ENCODE assay signal across 8 cellular contexts in genomic region chr5:67206381-67207328, GRCh38. TPM values are rescaled to one million over a fixed set of nuclear protein-coding genes. Genes with fewer than 3 reads are reported as not detected.
DNase-seq lines count a peak whose midpoint lies in the region; ATAC-seq, FAIRE-seq and TF ChIP-seq lines count a peak whose summit lies in the region.

No MANE protein-coding gene starts in this region.

- H2AFZ ChIP-seq in endothelial cell of umbilical vein (ENCODE audit: low read depth, low read length) = no peak overlapping the region

- no peaks in the 10 kb centered on the region for H3K27me3 ChIP-seq in CD4-positive, alpha-beta memory T cell (ENCODE audit: insufficient read depth, low read length)
- no peaks in the 10 kb centered on the region for H3K27me3 ChIP-seq in endothelial cell of umbilical vein (ENCODE audit: control insufficient read depth in 2 of 2, insufficient read depth in 2 of 2, low read length in 2 of 2)

- peak overlapping the region in 1 of 2 donors; percentile 30 for H3K4me3 ChIP-seq in CD4-positive, alpha-beta memory T cell (ENCODE audit: low read length in 2 of 2)
- H3K4me3 ChIP-seq in endothelial cell of umbilical vein (replicated peaks in 1 of 3; ENCODE audit: insufficient read depth in 1 of 3, low read depth in 1 of 3, low read length in 3 of 3) = no peak overlapping the region

- no peak for TF ChIP-seq CTCF in endothelial cell of umbilical vein (IDR thresholded peaks at IDR 0.05; ENCODE audit: extremely low read depth in 1 of 2, insufficient read depth in 1 of 2, low read depth in 1 of 2, low read length in 2 of 2)

- H3K4me3 Mint-ChIP-seq in CD4-positive, alpha-beta memory T cell = peak overlapping the region; percentile 17 to 81 (median 60)

- peak overlapping the region; percentile 77 to 97 (median 90) for H3K27ac Mint-ChIP-seq in CD4-positive, alpha-beta memory T cell

- peak overlapping the region; percentile 46 for H3K27ac ChIP-seq in CD4-positive, alpha-beta memory T cell (ENCODE audit: low read depth, low read length)
- no peak overlapping the region for H3K27ac ChIP-seq in endothelial cell of umbilical vein (ENCODE audit: insufficient read depth, low read depth, low read length)

- no peaks in the 10 kb centered on the region for H3K36me3 Mint-ChIP-seq in CD4-positive, alpha-beta memory T cell

- peaks cover 60 to 81% (median 74%) of the 10 kb centered on the region in 4 donors for H3K4me1 Mint-ChIP-seq in CD4-positive, alpha-beta memory T cell

- H3K9ac ChIP-seq in endothelial cell of umbilical vein (replicated peaks; ENCODE audit: extremely low read depth, insufficient read depth, low read length) = no peak overlapping the region

- peak; percentile 87 for FAIRE-seq in endothelial cell of umbilical vein (lab: Jason Lieb, UNC)

- POLR2A ChIA-PET in CD4-positive, alpha-beta memory T cell (lab: Charles Lee; ENCODE audit: partially characterized antibody) = interaction anchor here (0.6 to 17.3 kb wide), 26 partner anchors 9 to 1486 kb away, joined by 3 to 703 read pairs (median 4); partner anchors contain the start of genes CD180 and PIK3R1
- POLR2A ChIA-PET in endothelial cell of umbilical vein (lab: Charles Lee) = interaction anchor here (0.6 kb wide), 1 partner anchor 411 kb away, joined by 4 read pairs; no protein-coding TSS in a partner anchor

- H3K9me3 ChIP-seq in CD4-positive, alpha-beta memory T cell (ENCODE audit: control insufficient read depth in 1 of 2, low read length in 2 of 2) = no peaks in the 10 kb centered on the region
- no peaks in the 10 kb centered on the region for H3K9me3 ChIP-seq in endothelial cell of umbilical vein (replicated peaks; ENCODE audit: control insufficient read depth, insufficient read depth, low read length)

- peak; percentile 89 to 94 (median 91) for DNase-seq in CD4-positive, alpha-beta memory T cell
- DNase-seq in KG1 (lab: John Stamatoyannopoulos, UW) = peak; percentile 43
- peak; percentile 77 to 84 for DNase-seq in activated CD4-positive, alpha-beta T cell treated with anti-CD3 and anti-CD28 coated beads for 4 hours
- peak; percentile 13 for DNase-seq in endothelial cell of umbilical vein (ENCODE audit: low read depth, low spot score)
- peak; percentile 59 to 77 for DNase-seq in stimulated activated CD4-positive, alpha-beta T cell treated with anti-CD3 and anti-CD28 coated beads, Interleukin-2, amount 100 ng/mL, for 48 hours
- DNase-seq in NCI-H774 (lab: John Stamatoyannopoulos, UW) = no peak
- DNase-seq in NCI-H82 treated with DMSO at 0.1 percent for 48 hours (lab: John Stamatoyannopoulos, UW; ENCODE audit: unreplicated experiment) = no peak

- ATAC-seq in GM21619 (IDR thresholded peaks at IDR 0.05; ENCODE audit: unreplicated experiment) = peak; percentile 77

- H4K20me1 ChIP-seq in endothelial cell of umbilical vein (replicated peaks; ENCODE audit: control insufficient read depth, extremely low read depth, insufficient read depth, low read length) = no peaks in the 10 kb centered on the region

- no peak overlapping the region for H3K4me2 ChIP-seq in endothelial cell of umbilical vein (ENCODE audit: insufficient read depth, low read length)

- no peaks in the 10 kb centered on the region for H3K9me1 ChIP-seq in endothelial cell of umbilical vein (replicated peaks; ENCODE audit: control insufficient read depth, extremely low read depth, insufficient read depth, low read length)

- peaks cover 0 to 4% (median 0%) of the 10 kb centered on the region in 8 donors for H3K9me3 Mint-ChIP-seq in CD4-positive, alpha-beta memory T cell

- no TSS peak for BruUV-seq in endothelial cell of umbilical vein (replicated peaks; lab: Mats Ljungman, UMichigan)

- dilution Hi-C loops in endothelial cell of umbilical vein (cut with MboI; ENCODE audit: extremely low pct_ligation_motif_present, low sequenced_read_pairs) = no loop called here

- peaks cover 77% of the 10 kb centered on the region for H3K4me1 ChIP-seq in CD4-positive, alpha-beta memory T cell (ENCODE audit: insufficient read depth, low read length)
- peaks cover 3% of the 10 kb centered on the region for H3K4me1 ChIP-seq in endothelial cell of umbilical vein (ENCODE audit: control insufficient read depth, extremely low read depth, insufficient read depth, low read length)

- H3K79me2 ChIP-seq in endothelial cell of umbilical vein (ENCODE audit: control insufficient read depth, insufficient read depth, low read length) = no peaks in the 10 kb centered on the region

- intact Hi-C loops in CD4-positive, alpha-beta memory T cell (cut with micrococcal nuclease) = loop anchor here (1.0 to 2.0 kb wide), 4 partner anchors 20 to 1036 kb away; no protein-coding TSS in a partner anchor
- intact Hi-C loops in endothelial cell of umbilical vein (cut with micrococcal nuclease) = no loop called here

- H3K36me3 ChIP-seq in CD4-positive, alpha-beta memory T cell (ENCODE audit: insufficient read depth, low read length) = no peaks in the 10 kb centered on the region
- H3K36me3 ChIP-seq in endothelial cell of umbilical vein (ENCODE audit: control insufficient read depth in 2 of 2, extremely low read depth in 1 of 2, insufficient read depth in 2 of 2, low read length in 2 of 2) = no peaks in the 10 kb centered on the region

- H3K27me3 Mint-ChIP-seq in CD4-positive, alpha-beta memory T cell = no peaks in the 10 kb centered on the region

- CTCF ChIA-PET in CD4-positive, alpha-beta memory T cell (lab: Charles Lee; ENCODE audit: partially characterized antibody) = interaction anchor here (0.7 to 29.6 kb wide), 18 partner anchors 9 to 1064 kb away, joined by 3 to 851 read pairs (median 4); no protein-coding TSS in a partner anchor
- CTCF ChIA-PET in endothelial cell of umbilical vein (lab: Charles Lee) = interaction anchor here (0.9 to 7.9 kb wide), 10 partner anchors 15 to 1046 kb away, joined by 3 to 126 read pairs (median 6); no protein-coding TSS in a partner anchor

- no peak for TF ChIP-seq POLR2A in endothelial cell of umbilical vein (IDR thresholded peaks at IDR 0.05; ENCODE audit: low read depth, low read length)

TF ChIP-seq in endothelial cell of umbilical vein, 7 proteins besides CTCF, POLR2A, EP300 and RAD21:
- TF ChIP-seq JUN (IDR thresholded peaks at IDR 0.05; ENCODE audit: borderline replicate concordance, insufficient read depth, insufficient read length, low read depth) (no peak), GATA2 (IDR thresholded peaks at IDR 0.05; ENCODE audit: insufficient read depth, insufficient read length, low read depth, low read length) (peak; percentile 86), FOS (IDR thresholded peaks at IDR 0.05; ENCODE audit: borderline replicate concordance, insufficient read depth, low read length) (peak; percentile 54), MYC (IDR thresholded peaks at IDR 0.05; ENCODE audit: low read depth, low read length) (no peak), MAX (IDR thresholded peaks at IDR 0.05; ENCODE audit: insufficient read depth, insufficient read length) (no peak), POLR2AphosphoS5 (IDR thresholded peaks at IDR 0.05; ENCODE audit: insufficient read depth, low read depth, low read length) (peak; percentile 59), EZH2 (IDR thresholded peaks at IDR 0.05; ENCODE audit: borderline replicate concordance, low read depth, low read length, severe bottlenecking) (no peak)

RNA-seq across cellular contexts. Expression of gene CD180, which starts 10.1 kb away (rescaled TPM):
- total RNA-seq in CD4-positive, alpha-beta memory T cell = under 1 TPM; 0.50 to 0.52 TPM
- under 1 TPM in 1 of 2 donors, not detected in 1; 0.25 TPM for polyA plus RNA-seq in CD4-positive, alpha-beta memory T cell
- total RNA-seq in endothelial cell of umbilical vein = not detected in 2 replicates
- polyA plus RNA-seq in endothelial cell of umbilical vein = not detected in 2 replicates
- not detected in 2 replicates for polyA plus RNA-seq in endothelial cell of umbilical vein (2011; cell fraction: cytosol; rRNA removed)
- polyA plus RNA-seq in endothelial cell of umbilical vein (2011; cell fraction: nucleus; rRNA removed) = not detected in 2 replicates
- polyA plus RNA-seq in endothelial cell of umbilical vein (2012) = not detected in 2 replicates
- not detected in 2 replicates for polyA minus RNA-seq in endothelial cell of umbilical vein
- polyA minus RNA-seq in endothelial cell of umbilical vein (2011; cell fraction: cytosol; rRNA and poly(A)+ RNA removed) = not detected
- polyA minus RNA-seq in endothelial cell of umbilical vein (2011; cell fraction: nucleus; rRNA and poly(A)+ RNA removed) = not detected in 2 replicates

Comparison
In these comparisons a context has a peak if more than half of its experiments do, and no peak if none do; other contexts are left out.
1. DNase-seq: peak in CD4-positive, alpha-beta memory T cell (5 of 5), KG1 (single experiment), activated CD4-positive, alpha-beta T cell treated with anti-CD3 and anti-CD28 coated beads for 4 hours (2 of 2), endothelial cell of umbilical vein (single experiment) and stimulated activated CD4-positive, alpha-beta T cell treated with anti-CD3 and anti-CD28 coated beads, Interleukin-2, amount 100 ng/mL, for 48 hours (2 of 2); none in NCI-H774 (single experiment) and NCI-H82 treated with DMSO at 0.1 percent for 48 hours (single experiment).